Comparison of ENCODE assay signal across 8 cellular contexts in genomic region chr3:59857589-59858346, GRCh38.
DNase-seq lines count a peak whose midpoint lies in the region; ATAC-seq, FAIRE-seq and TF ChIP-seq lines count a peak whose summit lies in the region.

No MANE protein-coding gene starts in this region.

- H3K4me2 ChIP-seq in HepG2 (ENCODE audit: low read depth, low read length), result no peak overlapping the region

- no peaks in the 10 kb centered on the region for H3K36me3 ChIP-seq in BE2C
- H3K36me3 ChIP-seq in HepG2 (replicated peaks in 1 of 2; ENCODE audit: control insufficient read depth in 1 of 2, insufficient read depth in 2 of 2, low read length in 2 of 2), result no peaks in the 10 kb centered on the region

- TF ChIP-seq RAD21 in HepG2 (CRISPR knock-in tag; IDR thresholded peaks at IDR 0.05), result peak; percentile 70

- POLR2A ChIA-PET in HepG2 (lab: Yijun Ruan, JAX), result no interaction called here

- no peaks in the 10 kb centered on the region for H4K20me1 ChIP-seq in HepG2 (ENCODE audit: insufficient read depth, low read length)

- no peak for TF ChIP-seq POLR2A in HepG2 (IDR thresholded peaks at IDR 0.05; ENCODE audit: insufficient read depth in 1 of 2, low read depth in 2 of 2, low read length in 2 of 2)

- H3K9me3 ChIP-seq in BE2C, result no peaks in the 10 kb centered on the region
- H3K9me3 ChIP-seq in HepG2 (ENCODE audit: low read length), result no peaks in the 10 kb centered on the region

- 1% methylated on average over 7 of the region's 7 CpGs for whole genome bisulfite sequencing in HepG2 (ENCODE audit: low lambda C conversion rate)

- no peak overlapping the region for H3K9ac ChIP-seq in HepG2 (ENCODE audit: insufficient read depth, low read depth, low read length)

- CTCF ChIA-PET in HepG2 (lab: Yijun Ruan, JAX; ENCODE audit: low intra/inter-chr PET ratio, low total read pairs), result interaction anchor here (0.7 to 3.9 kb wide), 4 partner anchors 282 to 1524 kb away, joined by 3 to 42 read pairs (median 6); no protein-coding TSS in a partner anchor

- H3K27me3 ChIP-seq in BE2C (no peaks in the 10 kb centered on the region), HepG2 (ENCODE audit: control insufficient read depth in 1 of 2, insufficient read depth in 2 of 2, low read length in 2 of 2) (no peaks in the 10 kb centered on the region)

- TF ChIP-seq EP300 in HepG2 (IDR thresholded peaks at IDR 0.05; ENCODE audit: low read depth in 2 of 2, low read length in 2 of 2) (no peak), HepG2 (CRISPR knock-in tag; IDR thresholded peaks at IDR 0.05; ENCODE audit: borderline replicate concordance) (no peak)

- BruUV-seq in HepG2 (replicated peaks; lab: Mats Ljungman, UMichigan), result no TSS peak

- in situ Hi-C loops in HepG2 (cut with HindIII; ENCODE audit: extremely low pct_ligation_motif_present, low pct_unique_long_range_greater_than_20kb), result loop anchor here (5.0 to 25.0 kb wide), 2 partner anchors 285 to 645 kb away; no protein-coding TSS in a partner anchor

- H3K4me3 ChIP-seq in BE2C (ENCODE audit: low read depth, low read length), result no peak overlapping the region
- H3K4me3 ChIP-seq in choroid plexus epithelial cell (ENCODE audit: low read depth, low read length), result no peak overlapping the region
- no peak overlapping the region for H3K4me3 ChIP-seq in HepG2 (replicated peaks in 1 of 3; ENCODE audit: insufficient read depth in 1 of 3, low read depth in 2 of 3, low read length in 3 of 3)

- H3K4me1 ChIP-seq in BE2C, result no peaks in the 10 kb centered on the region
- H3K4me1 ChIP-seq in HepG2 (ENCODE audit: insufficient read depth, low read length), result no peaks in the 10 kb centered on the region

- peak; percentile 62 for TF ChIP-seq CTCF in BE2C (IDR thresholded peaks at IDR 0.05; ENCODE audit: low read depth, low read length)
- TF ChIP-seq CTCF in choroid plexus epithelial cell (conservative IDR thresholded peaks at IDR 0.05; ENCODE audit: low read depth, low read length), result peak; percentile 99
- peak; percentile 81 for TF ChIP-seq CTCF in HepG2 (CRISPR knock-in tag; IDR thresholded peaks at IDR 0.05)

- ATAC-seq in HG03280 (IDR thresholded peaks at IDR 0.05; ENCODE audit: unreplicated experiment) (peak; percentile 100), HepG2 (peak; percentile 99)

- peak; percentile 79 for FAIRE-seq in HepG2 (lab: Jason Lieb, UNC)

- H3K27ac ChIP-seq in HepG2 (ENCODE audit: extremely low read length, insufficient read depth, low read length), result no peak overlapping the region

- no peaks in the 10 kb centered on the region for H3K79me2 ChIP-seq in HepG2 (ENCODE audit: insufficient read depth, low read length)

- intact Hi-C loops in HepG2 (cut with micrococcal nuclease; ENCODE audit: unreplicated experiment), result loop anchor here (1.0 to 10.0 kb wide), 2 partner anchors 193 to 282 kb away; no protein-coding TSS in a partner anchor

- no peak overlapping the region for H2AFZ ChIP-seq in HepG2 (ENCODE audit: low read length)

- DNase-seq in BE2C, result peak; percentile 68
- DNase-seq in GM19238 (ENCODE audit: insufficient read length, low spot score), result peak; percentile 22
- peak; percentile 49 to 80 for DNase-seq in NCI-H524 (lab: John Stamatoyannopoulos, UW)
- peak; percentile 89 for DNase-seq in activated CD4-positive, alpha-beta T cell treated with anti-CD3 and anti-CD28 coated beads for 48 hours
- DNase-seq in choroid plexus epithelial cell (ENCODE audit: low read depth), result peak; percentile 92
- peak; percentile 70 for DNase-seq in HepG2 (ENCODE audit: low spot score)
- DNase-seq in stimulated activated CD4-positive, alpha-beta T cell treated with anti-CD3 and anti-CD28 coated beads, TNF-alpha, amount 100 ng/mL, for 24 hours (ENCODE audit: low read depth in 3 of 3), result peak; percentile 60 to 77 (median 67)

TF ChIP-seq in HepG2, 621 proteins besides CTCF, POLR2A, EP300 and RAD21:
- peak; percentile 92 for TF ChIP-seq SMC3 (IDR thresholded peaks at IDR 0.05; ENCODE audit: low read length)
- TF ChIP-seq CREB1 (IDR thresholded peaks at IDR 0.05), result peak; percentile 95
- TF ChIP-seq CREB1 (CRISPR knock-in tag; IDR thresholded peaks at IDR 0.05), result peak; percentile 39; the same call in 1 of the 2 replicates
- TF ChIP-seq ATF1 (CRISPR knock-in tag; IDR thresholded peaks at IDR 0.05), result peak; percentile 26; the same call in 1 of the 2 replicates
- no peak for TF ChIP-seq TCF7 (IDR thresholded peaks at IDR 0.05; ENCODE audit: low read depth)
- no peak for TF ChIP-seq MXI1 (IDR thresholded peaks at IDR 0.05; ENCODE audit: borderline replicate concordance, low read depth, low read length)
- TF ChIP-seq ATF7 (IDR thresholded peaks at IDR 0.05), result peak; percentile 96
- TF ChIP-seq ATF7 (CRISPR knock-in tag; IDR thresholded peaks at IDR 0.05), result no peak
- peak; percentile 79 for TF ChIP-seq STAG1 (CRISPR knock-in tag; IDR thresholded peaks at IDR 0.05)

Comparison
In these comparisons a context has a peak if more than half of its experiments do, and no peak if none do; other contexts are left out.
1. DNase-seq: peak in every context shown above with its lines; median percentile 92 in choroid plexus epithelial cell; 89 in activated CD4-positive, alpha-beta T cell treated with anti-CD3 and anti-CD28 coated beads for 48 hours; 70 in HepG2; 68 in BE2C; 67 in stimulated activated CD4-positive, alpha-beta T cell treated with anti-CD3 and anti-CD28 coated beads, TNF-alpha, amount 100 ng/mL, for 24 hours; 64 in NCI-H524; 22 in GM19238.